16 cellular contexts compared by ENCODE assay signal in the genomic region with DNA sequence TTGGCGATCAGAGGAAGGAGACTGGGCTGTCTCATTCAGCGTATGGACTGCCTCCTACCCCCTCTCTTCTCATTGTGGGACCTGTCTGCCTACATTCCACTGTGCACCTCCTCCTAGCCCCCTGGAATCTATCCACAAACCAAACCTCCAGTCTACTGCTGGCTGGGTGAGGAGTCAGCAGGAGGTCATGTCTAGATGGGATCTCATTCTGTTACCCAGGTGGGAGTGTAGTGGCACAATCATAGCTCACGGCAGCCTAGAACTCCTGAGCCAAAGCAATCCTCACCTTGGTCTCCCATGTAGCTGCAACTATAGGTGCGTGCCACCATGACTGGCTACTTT. TPM values are rescaled to one million over a fixed set of nuclear protein-coding genes. Genes with fewer than 3 reads are reported as not detected.
"Had no signal": no experiment of that assay in that cellular context is flagged by ENCODE, and none has a peak within 500 bp of the region (broad histone marks: within the 10 kb centered on the region; RNA-seq: fewer than 3 reads in every experiment).

No MANE protein-coding gene starts in this region.

- H3K27ac ChIP-seq: colonic mucosa, ovary, sigmoid colon, SJSA1, spleen, thoracic aorta had no signal

- H3K4me3 Mint-ChIP-seq: activated B cell treated with CpG ODN at 0.5 μM for 24 hours, neural crest cell had no signal

- H3K4me1 Mint-ChIP-seq: activated B cell treated with CpG ODN at 0.5 μM for 24 hours, neural crest cell had no signal

- H3K4me3 ChIP-seq: colonic mucosa, esophagus squamous epithelium, ovary, sigmoid colon, SJSA1, spleen, thoracic aorta had no signal

- H3K9me3 ChIP-seq: colonic mucosa, SJSA1 had no signal

- H3K27me3 ChIP-seq: colonic mucosa, esophagus squamous epithelium, ovary, sigmoid colon, SJSA1 had no signal

- H3K36me3 ChIP-seq: colonic mucosa, esophagus squamous epithelium, ovary, sigmoid colon, SJSA1, spleen, thoracic aorta had no signal

- H3K4me1 ChIP-seq: colonic mucosa, sigmoid colon, SJSA1, spleen had no signal

- DNase-seq: activated B cell treated with CpG ODN at 0.5 μM for 24 hours; activated CD4-positive, alpha-beta T cell treated with anti-CD3 and anti-CD28 coated beads for 48 hours; activated gamma-delta T cell; colonic mucosa; esophagus squamous epithelium; hippocampal formation; kidney glomerular epithelial cell; ovary; sigmoid colon; spleen had no signal

- ATAC-seq: activated naive CD4-positive, alpha-beta T cell treated with anti-CD3 and anti-CD28 coated beads, Interleukin-2, amount 50 U/mL, for 72 hours had no signal

- H3K27ac Mint-ChIP-seq: activated B cell treated with CpG ODN at 0.5 μM for 24 hours had no signal

RNA-seq across cellular contexts. Expression of a gene that starts 18.0 kb away (rescaled TPM):
- total RNA-seq: fibroblast of villous mesenchyme, neural crest cell, pulmonary artery endothelial cell, SJSA1 had no signal
